ENCODE assay signal across 40 cellular contexts in the genomic region with DNA sequence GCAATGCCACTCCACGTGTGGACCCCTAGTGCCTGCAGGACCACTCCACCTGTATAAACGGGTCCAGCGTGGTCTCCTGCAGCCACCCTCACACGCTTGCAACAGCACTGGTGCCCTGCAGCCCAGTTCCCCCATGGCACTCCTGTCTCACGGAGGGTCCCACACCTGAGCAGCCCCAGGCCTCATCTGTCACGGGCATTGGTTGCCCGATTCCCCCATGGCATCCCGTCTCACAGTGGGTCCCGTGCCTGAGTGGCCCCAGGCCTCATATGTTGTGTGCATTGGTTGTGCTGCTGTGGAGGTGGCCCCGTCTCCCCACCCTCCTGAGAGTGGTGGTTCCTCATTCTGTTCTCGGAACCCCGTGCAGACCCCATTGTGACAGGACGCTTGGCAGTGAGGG.
"Had no signal": no experiment of that assay in that cellular context is flagged by ENCODE, and none has a peak within 500 bp of the region (broad histone marks: within the 10 kb centered on the region; RNA-seq: fewer than 3 reads in every experiment).

No MANE protein-coding gene starts in this region.

- H3K9me3 Mint-ChIP-seq: activated naive CD4-positive, alpha-beta T cell treated with anti-CD3 and anti-CD28 coated beads, Interleukin-2, amount 50 U/mL, for 24 hours; activated T-cell treated with anti-CD3 and anti-CD28 coated beads, Interleukin-2, amount 50 U/mL, for 24 hours; central memory CD8-positive, alpha-beta T cell; T-helper 2 cell treated with Interferon-gamma antibody and Interleukin-4, amounts not matched to agents 5 μg/mL and 100 μg/mL, for 36 hours had no signal

- H3K4me3 ChIP-seq: ascending aorta, cardiac muscle cell had no signal

- H3K9me3 ChIP-seq: ascending aorta had no signal

- H3K4me1 ChIP-seq: ascending aorta had no signal

- H3K4me3 Mint-ChIP-seq: activated CD4-positive, alpha-beta memory T cell treated with anti-CD3 and anti-CD28 coated beads, Interleukin-2, amount 10 ng/mL, durations not matched to agents 7 days and 5 days; activated CD4-positive, alpha-beta T cell treated with anti-CD3 and anti-CD28 coated beads for 36 hours; activated CD4-positive, alpha-beta T cell treated with anti-CD3 and anti-CD28 coated beads, Interleukin-2, amount 10 ng/mL, durations not matched to agents 7 days and 5 days; activated CD8-positive, alpha-beta memory T cell treated with anti-CD3 and anti-CD28 coated beads, Interleukin-2, amount 10 ng/mL, durations not matched to agents 7 days and 5 days; activated CD8-positive, alpha-beta T cell treated with anti-CD3 and anti-CD28 coated beads, Interleukin-2, amount 10 ng/mL, durations not matched to agents 7 days and 5 days; activated naive CD4-positive, alpha-beta T cell treated with anti-CD3 and anti-CD28 coated beads, Interleukin-2, amount 10 ng/mL, durations not matched to agents 7 days and 5 days; activated naive CD4-positive, alpha-beta T cell treated with anti-CD3 and anti-CD28 coated beads, Interleukin-2, amount 50 U/mL, for 24 hours; activated naive CD8-positive, alpha-beta T cell; activated naive CD8-positive, alpha-beta T cell treated with anti-CD3 and anti-CD28 coated beads, Interleukin-2, amount 10 ng/mL, durations not matched to agents 7 days and 5 days; activated naive CD8-positive, alpha-beta T cell treated with anti-CD3 and anti-CD28 coated beads, Interleukin-2, amount 50 U/mL, for 24 hours; activated T-cell treated with anti-CD3 and anti-CD28 coated beads, Interleukin-2, amount 50 U/mL, for 24 hours; brain; central memory CD8-positive, alpha-beta T cell; T-helper 1 cell treated with Interleukin-12 subunit alpha and Interleukin-12 subunit beta and Interleukin-4 antibody, amounts not matched to agents 30 μg/mL and 1 μg/mL, for 36 hours; T-helper 2 cell treated with Interferon-gamma antibody and Interleukin-4, amounts not matched to agents 5 μg/mL and 100 μg/mL, for 36 hours; WTC11 had no signal

- H3K27me3 Mint-ChIP-seq: activated CD4-positive, alpha-beta memory T cell treated with anti-CD3 and anti-CD28 coated beads, Interleukin-2, amount 10 ng/mL, durations not matched to agents 7 days and 5 days; activated CD4-positive, alpha-beta T cell treated with anti-CD3 and anti-CD28 coated beads for 36 hours; activated CD4-positive, alpha-beta T cell treated with anti-CD3 and anti-CD28 coated beads, Interleukin-2, amount 10 ng/mL, durations not matched to agents 7 days and 5 days; activated CD8-positive, alpha-beta memory T cell treated with anti-CD3 and anti-CD28 coated beads, Interleukin-2, amount 10 ng/mL, durations not matched to agents 7 days and 5 days; activated naive CD4-positive, alpha-beta T cell treated with anti-CD3 and anti-CD28 coated beads, Interleukin-2, amount 10 ng/mL, durations not matched to agents 7 days and 5 days; activated naive CD4-positive, alpha-beta T cell treated with anti-CD3 and anti-CD28 coated beads, Interleukin-2, amount 50 U/mL, for 24 hours; activated naive CD8-positive, alpha-beta T cell; activated naive CD8-positive, alpha-beta T cell treated with anti-CD3 and anti-CD28 coated beads, Interleukin-2, amount 10 ng/mL, durations not matched to agents 7 days and 5 days; activated naive CD8-positive, alpha-beta T cell treated with anti-CD3 and anti-CD28 coated beads, Interleukin-2, amount 50 U/mL, for 24 hours; activated T-cell treated with anti-CD3 and anti-CD28 coated beads, Interleukin-2, amount 50 U/mL, for 24 hours; brain; central memory CD8-positive, alpha-beta T cell had no signal

- DNase-seq: activated CD4-positive, alpha-beta memory T cell treated with anti-CD3 and anti-CD28 coated beads, Interleukin-2, amount 10 ng/mL, durations not matched to agents 7 days and 5 days; activated CD4-positive, alpha-beta T cell treated with anti-CD3 and anti-CD28 coated beads for 1 hour; activated CD4-positive, alpha-beta T cell treated with anti-CD3 and anti-CD28 coated beads for 36 hours; activated CD4-positive, alpha-beta T cell treated with anti-CD3 and anti-CD28 coated beads for 48 hours; activated CD4-positive, alpha-beta T cell treated with anti-CD3 and anti-CD28 coated beads, Interleukin-2, amount 10 ng/mL, durations not matched to agents 7 days and 5 days; activated CD4-positive, alpha-beta T cell treated with anti-CD3 and anti-CD28 coated beads, Interleukin-2, amount 50 U/mL, for 48 hours; activated CD4-positive, CD25-positive, alpha-beta regulatory T cell; activated CD8-positive, alpha-beta memory T cell treated with anti-CD3 and anti-CD28 coated beads for 24 hours; activated CD8-positive, alpha-beta memory T cell treated with anti-CD3 and anti-CD28 coated beads, Interleukin-2, amount 10 ng/mL, durations not matched to agents 7 days and 5 days; activated CD8-positive, alpha-beta memory T cell treated with anti-CD3 and anti-CD28 coated beads, Interleukin-2, amount 50 U/mL, for 48 hours; activated CD8-positive, alpha-beta T cell treated with anti-CD3 and anti-CD28 coated beads, Interleukin-2, amount 10 ng/mL, durations not matched to agents 7 days and 5 days; activated effector memory CD4-positive, alpha-beta T cell treated with Interleukin-2 at 50 U/mL for 16 hours; activated gamma-delta T cell; activated naive CD4-positive, alpha-beta T cell treated with anti-CD3 and anti-CD28 coated beads, Interleukin-2, amount 10 ng/mL, durations not matched to agents 7 days and 5 days; activated naive CD4-positive, alpha-beta T cell treated with Interleukin-2 at 50 U/mL for 16 hours; activated naive CD8-positive, alpha-beta T cell treated with anti-CD3 and anti-CD28 coated beads, Interleukin-2, amount 10 ng/mL, durations not matched to agents 7 days and 5 days; activated naive CD8-positive, alpha-beta T cell treated with anti-CD3 and anti-CD28 coated beads, Interleukin-2, amount 50 U/mL, for 24 hours; activated T-cell treated with anti-CD3 and anti-CD28 coated beads, Interleukin-2, amount 50 U/mL, for 24 hours; activated T-cell treated with anti-CD3 and anti-CD28 coated beads, Interleukin-2, amount 50 U/mL, for 48 hours; amygdala; anterior cingulate cortex; caudate nucleus; cerebellar nuclear complex; T-helper 1 cell; T-helper 2 cell; T-helper 9 cell had no signal

- ATAC-seq: activated CD4-positive, alpha-beta T cell treated with anti-CD3 and anti-CD28 coated beads for 36 hours; activated CD4-positive, CD25-positive, alpha-beta regulatory T cell treated with anti-CD3 and anti-CD28 coated beads, Interleukin-2, amount 50 U/mL, for 24 hours; activated CD8-positive, alpha-beta memory T cell treated with anti-CD3 and anti-CD28 coated beads, Interleukin-2, amount 10 ng/mL, durations not matched to agents 7 days and 5 days; activated CD8-positive, alpha-beta T cell treated with anti-CD3 and anti-CD28 coated beads, Interleukin-2, amount 10 ng/mL, durations not matched to agents 7 days and 5 days; activated naive CD8-positive, alpha-beta T cell treated with anti-CD3 and anti-CD28 coated beads, Interleukin-2, amount 50 U/mL, for 24 hours; WTC11 had no signal

- H3K27ac ChIP-seq: ascending aorta, cardiac muscle cell, VCaP had no signal

- H3K4me1 Mint-ChIP-seq: activated CD4-positive, alpha-beta memory T cell treated with anti-CD3 and anti-CD28 coated beads, Interleukin-2, amount 10 ng/mL, durations not matched to agents 7 days and 5 days; activated naive CD4-positive, alpha-beta T cell treated with anti-CD3 and anti-CD28 coated beads, Interleukin-2, amount 10 ng/mL, durations not matched to agents 7 days and 5 days; activated naive CD8-positive, alpha-beta T cell treated with anti-CD3 and anti-CD28 coated beads, Interleukin-2, amount 10 ng/mL, durations not matched to agents 7 days and 5 days; WTC11 had no signal

- H3K27ac Mint-ChIP-seq: activated CD4-positive, alpha-beta memory T cell treated with anti-CD3 and anti-CD28 coated beads, Interleukin-2, amount 10 ng/mL, durations not matched to agents 7 days and 5 days; activated CD4-positive, alpha-beta T cell treated with anti-CD3 and anti-CD28 coated beads for 36 hours; activated CD4-positive, alpha-beta T cell treated with anti-CD3 and anti-CD28 coated beads, Interleukin-2, amount 10 ng/mL, durations not matched to agents 7 days and 5 days; activated CD8-positive, alpha-beta memory T cell treated with anti-CD3 and anti-CD28 coated beads, Interleukin-2, amount 10 ng/mL, durations not matched to agents 7 days and 5 days; activated CD8-positive, alpha-beta T cell treated with anti-CD3 and anti-CD28 coated beads, Interleukin-2, amount 10 ng/mL, durations not matched to agents 7 days and 5 days; activated naive CD4-positive, alpha-beta T cell treated with anti-CD3 and anti-CD28 coated beads, Interleukin-2, amount 10 ng/mL, durations not matched to agents 7 days and 5 days; activated naive CD4-positive, alpha-beta T cell treated with anti-CD3 and anti-CD28 coated beads, Interleukin-2, amount 50 U/mL, for 24 hours; activated naive CD8-positive, alpha-beta T cell; activated naive CD8-positive, alpha-beta T cell treated with anti-CD3 and anti-CD28 coated beads, Interleukin-2, amount 10 ng/mL, durations not matched to agents 7 days and 5 days; activated naive CD8-positive, alpha-beta T cell treated with anti-CD3 and anti-CD28 coated beads, Interleukin-2, amount 50 U/mL, for 24 hours; activated T-helper 2 cell treated with anti-CD3 and anti-CD28 coated beads, Interferon-gamma antibody, Interleukin-2, Interleukin-4, amounts not matched to agents 10 μg/mL and 5 μg/mL and 100 μg/mL, durations not matched to agents 14 hours and 24 hours and 36 hours; T-helper 1 cell treated with Interleukin-12 subunit alpha and Interleukin-12 subunit beta and Interleukin-4 antibody, amounts not matched to agents 30 μg/mL and 1 μg/mL, for 36 hours; T-helper 2 cell treated with Interferon-gamma antibody and Interleukin-4, amounts not matched to agents 5 μg/mL and 100 μg/mL, for 36 hours; WTC11 had no signal

- FAIRE-seq: bronchial epithelial cell, TTC549 had no signal

- H3K27me3 ChIP-seq: ascending aorta, cardiac muscle cell had no signal
